In genomic region chr1:16881742-16882141, GRCh38 we compare ENCODE assay signal across 4 cellular contexts. TPM values are rescaled to one million over a fixed set of nuclear protein-coding genes. Genes with fewer than 3 reads are reported as not detected.
"Had no signal": no experiment of that assay in that cellular context is flagged by ENCODE, and none has a peak within 500 bp of the region (broad histone marks: within the 10 kb centered on the region; RNA-seq: fewer than 3 reads in every experiment).

No MANE protein-coding gene starts in this region.

RNA-seq across cellular contexts. Expression of gene RNU1-2, which starts 14.0 kb away (rescaled TPM):
- total RNA-seq: GM23248, H4, HT1080 had no signal
- polyA plus RNA-seq: GM23248, IgD-negative memory B cell had no signal
